ENCODE assay signal across 19 cellular contexts in genomic region chr2:28271231-28271913, GRCh38.
DNase-seq lines count a peak whose midpoint lies in the region; ATAC-seq and TF ChIP-seq lines count a peak whose summit lies in the region.
"Had no signal": no experiment of that assay in that cellular context is flagged by ENCODE, and none has a peak within 500 bp of the region (broad histone marks: within the 10 kb centered on the region; RNA-seq: fewer than 3 reads in every experiment).

No MANE protein-coding gene starts in this region.

- ATAC-seq in stimulated activated effector memory CD8-positive, alpha-beta T cell treated with anti-CD3 and anti-CD28 coated beads, Interleukin-12 subunit alpha, Interleukin-12 subunit beta, amount 100 ng/mL, for 72 hours, result peak; percentile 19
- ATAC-seq in HG03378 (IDR thresholded peaks at IDR 0.05; ENCODE audit: unreplicated experiment), result no peak
- ATAC-seq: heart left ventricle; naive thymus-derived CD4-positive, alpha-beta T cell had no signal

- no peak overlapping the region for H3K27ac ChIP-seq in OCI-LY3 (ENCODE audit: low read length)
- H3K27ac ChIP-seq in thyroid gland, result no peak overlapping the region
- H3K27ac ChIP-seq: SK-N-MC had no signal

- WGBS in thyroid gland, 2 donors, result 62 to 67% methylated on average over 3 of the region's 3 CpGs

- H3K4me3 ChIP-seq in OCI-LY3 (ENCODE audit: low read length) (no peak overlapping the region), thyroid gland (replicated peaks in 1 of 3) (no peak overlapping the region)
- H3K4me3 ChIP-seq: esophagus squamous epithelium, heart left ventricle, SK-N-MC had no signal

- no peaks in the 10 kb centered on the region for H3K9me3 Mint-ChIP-seq in activated CD4-positive, alpha-beta T cell treated with anti-CD3 and anti-CD28 coated beads, Interleukin-2, amount 10 ng/mL, durations not matched to agents 24 days and 14 days
- no peaks in the 10 kb centered on the region for H3K9me3 Mint-ChIP-seq in chondrocyte (ENCODE audit: low read depth)
- H3K9me3 Mint-ChIP-seq in stimulated activated effector memory CD8-positive, alpha-beta T cell treated with anti-CD3 and anti-CD28 coated beads, Interleukin-12 subunit alpha, Interleukin-12 subunit beta, amount 100 ng/mL, for 72 hours, result peaks cover 2% of the 10 kb centered on the region
- H3K9me3 Mint-ChIP-seq: activated T-cell treated with anti-CD3 and anti-CD28 coated beads, Interleukin-2, amount 50 U/mL, for 4 hours; dendritic cell treated with granulocyte-macrophage colony-stimulating factor and Interleukin-4, amounts not matched to agents 40 ng/mL and 50 ng/mL, for 4 days had no signal

- H3K4me1 Mint-ChIP-seq in activated CD4-positive, alpha-beta T cell treated with anti-CD3 and anti-CD28 coated beads, Interleukin-2, amount 10 ng/mL, durations not matched to agents 24 days and 14 days, result peaks cover 47% of the 10 kb centered on the region
- peaks cover 63% of the 10 kb centered on the region for H3K4me1 Mint-ChIP-seq in chondrocyte (ENCODE audit: low read depth)
- H3K4me1 Mint-ChIP-seq in stimulated activated effector memory CD8-positive, alpha-beta T cell treated with anti-CD3 and anti-CD28 coated beads, Interleukin-12 subunit alpha, Interleukin-12 subunit beta, amount 100 ng/mL, for 72 hours, result peaks cover 77% of the 10 kb centered on the region

- H3K4me3 Mint-ChIP-seq in activated CD4-positive, alpha-beta T cell treated with anti-CD3 and anti-CD28 coated beads, Interleukin-2, amount 10 ng/mL, durations not matched to agents 24 days and 14 days, result peak overlapping the region; percentile 31
- no peak overlapping the region for H3K4me3 Mint-ChIP-seq in chondrocyte (ENCODE audit: unreplicated experiment)
- peak overlapping the region; percentile 35 for H3K4me3 Mint-ChIP-seq in stimulated activated effector memory CD8-positive, alpha-beta T cell treated with anti-CD3 and anti-CD28 coated beads, Interleukin-12 subunit alpha, Interleukin-12 subunit beta, amount 100 ng/mL, for 72 hours
- H3K4me3 Mint-ChIP-seq: activated T-cell treated with anti-CD3 and anti-CD28 coated beads, Interleukin-2, amount 50 U/mL, for 4 hours; dendritic cell treated with granulocyte-macrophage colony-stimulating factor and Interleukin-4, amounts not matched to agents 40 ng/mL and 50 ng/mL, for 4 days had no signal

- TF ChIP-seq CTCF in OCI-LY3 (IDR thresholded peaks at IDR 0.05; ENCODE audit: low read depth, low read length), result no peak
- no peak for TF ChIP-seq CTCF in chondrocyte (IDR thresholded peaks at IDR 0.05)
- TF ChIP-seq CTCF in thyroid gland (IDR thresholded peaks at IDR 0.05), result no peak

- H3K4me1 ChIP-seq in OCI-LY3 (ENCODE audit: low read length), result peaks cover 19% of the 10 kb centered on the region
- peaks cover 0 to 11% of the 10 kb centered on the region in 2 donors for H3K4me1 ChIP-seq in thyroid gland

- H4K20me1 ChIP-seq in OCI-LY3 (ENCODE audit: insufficient read depth, low read length), result no peaks in the 10 kb centered on the region

- no peak for DNase-seq in activated CD4-positive, alpha-beta T cell treated with anti-CD3 and anti-CD28 coated beads, Interleukin-2, amount 10 ng/mL, durations not matched to agents 24 days and 14 days
- DNase-seq in activated CD4-positive, alpha-beta T cell treated with anti-CD3 and anti-CD28 coated beads for 1 hour, result no peak
- DNase-seq in chondrocyte (ENCODE audit: low spot score) (no peak), NCI-H2029 treated with DMSO at 0.1 percent for 48 hours (lab: John Stamatoyannopoulos, UW) (no peak), thyroid gland (no peak)
- no peak for DNase-seq in stimulated activated effector memory CD8-positive, alpha-beta T cell treated with anti-CD3 and anti-CD28 coated beads, Interleukin-12 subunit alpha, Interleukin-12 subunit beta, amount 100 ng/mL, for 72 hours (ENCODE audit: low spot score in 2 of 2)
- DNase-seq: ACHN; activated T-cell treated with anti-CD3 and anti-CD28 coated beads, Interleukin-2, amount 50 U/mL, for 4 hours; aorta; esophagus squamous epithelium; GOT3; heart left ventricle; naive thymus-derived CD4-positive, alpha-beta T cell; NCI-H1105; retina had no signal

- H3K4me2 ChIP-seq in OCI-LY3 (ENCODE audit: low read length), result peak overlapping the region; percentile 28

- no peak overlapping the region for H3K9ac ChIP-seq in OCI-LY3 (ENCODE audit: low read length)

- H3K27me3 ChIP-seq in OCI-LY3 (ENCODE audit: low read depth, low read length) (no peaks in the 10 kb centered on the region), thyroid gland (no peaks in the 10 kb centered on the region)
- H3K27me3 ChIP-seq: esophagus squamous epithelium, heart left ventricle had no signal

- H3K36me3 ChIP-seq in OCI-LY3 (replicated peaks; ENCODE audit: low read depth, low read length) (no peaks in the 10 kb centered on the region), thyroid gland (no peaks in the 10 kb centered on the region)
- H3K36me3 ChIP-seq: esophagus squamous epithelium, heart left ventricle had no signal

- H3K27ac Mint-ChIP-seq in activated CD4-positive, alpha-beta T cell treated with anti-CD3 and anti-CD28 coated beads, Interleukin-2, amount 10 ng/mL, durations not matched to agents 24 days and 14 days, result peak overlapping the region; percentile 4
- peak overlapping the region; percentile 57 for H3K27ac Mint-ChIP-seq in chondrocyte (ENCODE audit: unreplicated experiment)
- peak overlapping the region; percentile 24 for H3K27ac Mint-ChIP-seq in stimulated activated effector memory CD8-positive, alpha-beta T cell treated with anti-CD3 and anti-CD28 coated beads, Interleukin-12 subunit alpha, Interleukin-12 subunit beta, amount 100 ng/mL, for 72 hours
- H3K27ac Mint-ChIP-seq: dendritic cell treated with granulocyte-macrophage colony-stimulating factor and Interleukin-4, amounts not matched to agents 40 ng/mL and 50 ng/mL, for 4 days had no signal

- H3K79me2 ChIP-seq in OCI-LY3 (ENCODE audit: low read length), result no peaks in the 10 kb centered on the region

- no peaks in the 10 kb centered on the region for H3K27me3 Mint-ChIP-seq in activated CD4-positive, alpha-beta T cell treated with anti-CD3 and anti-CD28 coated beads, Interleukin-2, amount 10 ng/mL, durations not matched to agents 24 days and 14 days
- H3K27me3 Mint-ChIP-seq in chondrocyte (ENCODE audit: low read depth), result no peaks in the 10 kb centered on the region
- H3K27me3 Mint-ChIP-seq: dendritic cell treated with granulocyte-macrophage colony-stimulating factor and Interleukin-4, amounts not matched to agents 40 ng/mL and 50 ng/mL, for 4 days; naive thymus-derived CD4-positive, alpha-beta T cell had no signal

- peaks cover 17% of the 10 kb centered on the region for H3K36me3 Mint-ChIP-seq in activated CD4-positive, alpha-beta T cell treated with anti-CD3 and anti-CD28 coated beads, Interleukin-2, amount 10 ng/mL, durations not matched to agents 24 days and 14 days (ENCODE audit: low read depth)
- H3K36me3 Mint-ChIP-seq in chondrocyte (ENCODE audit: low read depth), result no peaks in the 10 kb centered on the region
- peaks cover 32% of the 10 kb centered on the region for H3K36me3 Mint-ChIP-seq in stimulated activated effector memory CD8-positive, alpha-beta T cell treated with anti-CD3 and anti-CD28 coated beads, Interleukin-12 subunit alpha, Interleukin-12 subunit beta, amount 100 ng/mL, for 72 hours

- TF ChIP-seq POLR2A in thyroid gland (IDR thresholded peaks at IDR 0.05), result no peak

- intact Hi-C loops in activated CD4-positive, alpha-beta T cell treated with anti-CD3 and anti-CD28 coated beads, Interleukin-2, amount 10 ng/mL, durations not matched to agents 24 days and 14 days (cut with micrococcal nuclease), result loop anchor here (10.0 kb wide), 1 partner anchor 367 kb away; no protein-coding TSS in a partner anchor
- intact Hi-C loops in thyroid gland (cut with DNase I), result no loop called here

- H3K9me3 ChIP-seq in OCI-LY3 (ENCODE audit: insufficient read depth, low read length) (no peaks in the 10 kb centered on the region), thyroid gland (no peaks in the 10 kb centered on the region)
- H3K9me3 ChIP-seq: esophagus squamous epithelium, heart left ventricle had no signal

- no peak overlapping the region for H2AFZ ChIP-seq in OCI-LY3 (ENCODE audit: low read depth, low read length)

Comparison
In these comparisons a context has a peak if more than half of its experiments do, and no peak if none do; other contexts are left out.
1. H3K27ac Mint-ChIP-seq: peak in every context shown above with its lines; median percentile 57 in chondrocyte; 24 in stimulated activated effector memory CD8-positive, alpha-beta T cell treated with anti-CD3 and anti-CD28 coated beads, Interleukin-12 subunit alpha, Interleukin-12 subunit beta, amount 100 ng/mL, for 72 hours; 4 in activated CD4-positive, alpha-beta T cell treated with anti-CD3 and anti-CD28 coated beads, Interleukin-2, amount 10 ng/mL, durations not matched to agents 24 days and 14 days.